In genomic region chr1:3707939-3708328, GRCh38 we compare ENCODE assay signal across 20 cellular contexts. TPM values are rescaled to one million over a fixed set of nuclear protein-coding genes. Genes with fewer than 3 reads are reported as not detected.
A peak's percentile ranks its signal among the peaks of the same experiment; 100 is the strongest.
DNase-seq lines count a peak whose midpoint lies in the region; TF ChIP-seq lines count a peak whose summit lies in the region.
"Had no signal": no experiment of that assay in that cellular context is flagged by ENCODE, and none has a peak within 500 bp of the region (broad histone marks: within the 10 kb centered on the region; RNA-seq: fewer than 3 reads in every experiment).

No MANE protein-coding gene starts in this region.

- no peak overlapping the region for H3K9ac ChIP-seq in iPS-18a (ENCODE audit: low read length)
- H3K9ac ChIP-seq: KMS-11 had no signal

- H3K27me3 ChIP-seq in H7 (ENCODE audit: control insufficient read depth, insufficient read depth, low read length), result no peaks in the 10 kb centered on the region; the same call in 1 of the 2 replicates
- H3K27me3 ChIP-seq in breast epithelium, result peaks cover 0 to 76% of the 10 kb centered on the region in 2 donors
- peaks cover 20% of the 10 kb centered on the region for H3K27me3 ChIP-seq in iPS-18a (ENCODE audit: control insufficient read depth, insufficient read depth, low read length)
- H3K27me3 ChIP-seq in prostate gland (replicated peaks; ENCODE audit: insufficient read depth), result peaks cover 3% of the 10 kb centered on the region
- H3K27me3 ChIP-seq: BE2C had no signal

- H3K9me3 ChIP-seq in breast epithelium (no peaks in the 10 kb centered on the region), iPS-18a (ENCODE audit: control insufficient read depth, low read depth, low read length) (no peaks in the 10 kb centered on the region), prostate gland (no peaks in the 10 kb centered on the region)
- H3K9me3 ChIP-seq: BE2C, Caco-2 had no signal

- intact Hi-C loops in breast epithelium (cut with DNase I; ENCODE audit: low total_unique reads) (no loop called here), prostate gland (cut with DNase I) (no loop called here)

- in situ Hi-C loops in GM13976 (cut with MboI; ENCODE audit: low sequenced_read_pairs, unreplicated experiment), result no loop called here

- H3K27ac ChIP-seq in breast epithelium (no peak overlapping the region), iPS-18a (ENCODE audit: low read length) (no peak overlapping the region), prostate gland (peak overlapping the region; percentile 10 to 31)
- H3K27ac ChIP-seq: KMS-11, SK-N-MC had no signal

- H3K4me1 Mint-ChIP-seq in osteocyte (ENCODE audit: unreplicated experiment), result peaks cover 2% of the 10 kb centered on the region

- DNase-seq in H7 (peak; percentile 79), breast epithelium (ENCODE audit: low spot score in 2 of 2) (no peak), prostate gland (ENCODE audit: low spot score) (no peak), osteocyte (ENCODE audit: extremely low spot score, unreplicated experiment) (no peak), GM13976 (ENCODE audit: low spot score) (no peak), NCI-H187 treated with DMSO at 0.1 percent for 48 hours (lab: John Stamatoyannopoulos, UW) (no peak)
- DNase-seq: BE2C; Caco-2; CD4-positive, alpha-beta T cell; GDM1; GOT3; NCI-H1436; NCI-H2081; NCI-H2171 treated with DMSO at 0.1 percent for 48 hours; NCI-H446 treated with DMSO at 0.1 percent for 48 hours; SHP77 had no signal

- H3K4me3 ChIP-seq in H7 (ENCODE audit: insufficient read depth, low read depth, low read length), result no peak overlapping the region
- H3K4me3 ChIP-seq in breast epithelium, result peak overlapping the region in 2 of 3 donors; percentile 9 to 47
- H3K4me3 ChIP-seq in iPS-18a (ENCODE audit: low read length), result peak overlapping the region; percentile 40
- H3K4me3 ChIP-seq in prostate gland, result peak overlapping the region; percentile 12 to 15
- H3K4me3 ChIP-seq: SK-N-MC had no signal

- H3K36me3 Mint-ChIP-seq in osteocyte (ENCODE audit: unreplicated experiment), result no peaks in the 10 kb centered on the region

- H3K27ac Mint-ChIP-seq in osteocyte (ENCODE audit: unreplicated experiment), result no peak overlapping the region
- H3K27ac Mint-ChIP-seq: CD4-positive, alpha-beta T cell had no signal

- no peaks in the 10 kb centered on the region for H3K9me3 Mint-ChIP-seq in osteocyte (ENCODE audit: unreplicated experiment)
- H3K9me3 Mint-ChIP-seq: CD4-positive, alpha-beta T cell had no signal

- WGBS in prostate gland, result 45% methylated on average over 11 of the region's 11 CpGs

- H3K4me3 Mint-ChIP-seq in osteocyte (ENCODE audit: unreplicated experiment), result no peak overlapping the region
- H3K4me3 Mint-ChIP-seq: CD4-positive, alpha-beta T cell had no signal

- H3K36me3 ChIP-seq in H7 (replicated peaks; ENCODE audit: control insufficient read depth, insufficient read depth, low read length) (no peaks in the 10 kb centered on the region), breast epithelium (no peaks in the 10 kb centered on the region), iPS-18a (ENCODE audit: control insufficient read depth, low read depth, low read length) (no peaks in the 10 kb centered on the region), prostate gland (no peaks in the 10 kb centered on the region)
- H3K36me3 ChIP-seq: BE2C had no signal

- TF ChIP-seq POLR2A in breast epithelium (IDR thresholded peaks at IDR 0.05), result no peak
- no peak for TF ChIP-seq POLR2A in prostate gland (IDR thresholded peaks at IDR 0.05)

- peaks cover 6 to 11% of the 10 kb centered on the region in 2 donors for H3K4me1 ChIP-seq in breast epithelium
- H3K4me1 ChIP-seq in iPS-18a (ENCODE audit: control insufficient read depth, low read depth, low read length), result peaks cover 20% of the 10 kb centered on the region
- H3K4me1 ChIP-seq in prostate gland (replicated peaks), result peaks cover 4% of the 10 kb centered on the region
- H3K4me1 ChIP-seq: Caco-2 had no signal

- H3K27me3 Mint-ChIP-seq in osteocyte (ENCODE audit: unreplicated experiment), result peaks cover 18% of the 10 kb centered on the region

- TF ChIP-seq CTCF in breast epithelium (IDR thresholded peaks at IDR 0.05) (no peak), prostate gland (IDR thresholded peaks at IDR 0.05) (no peak), osteocyte (IDR thresholded peaks at IDR 0.05) (no peak), GM13976 (IDR thresholded peaks at IDR 0.05; ENCODE audit: borderline replicate concordance, control extremely low read depth, extremely low read depth, insufficient read depth, missing control alignments) (no peak)

RNA-seq across cellular contexts. Expression of gene CCDC27, which starts 44.3 kb away (rescaled TPM):
- 0.04 and 0.07 TPM in 2 replicates for total RNA-seq in H7 (2014; rRNA removed; shearing (Covaris generic))
- total RNA-seq in breast epithelium, result not detected
- total RNA-seq in prostate gland, result under 1 TPM in 1 of 2 donors, not detected in 1; 0.97 TPM
- not detected in 2 replicates for total RNA-seq in osteocyte
- total RNA-seq: Caco-2; CD4-positive, alpha-beta T cell; Daoy had no signal

RNA-seq across cellular contexts. Expression of gene TP73, which starts 55.6 kb away (rescaled TPM):
- 0.55 and 1.6 TPM in 2 replicates for total RNA-seq in H7 (2014; rRNA removed; shearing (Covaris generic))
- total RNA-seq in breast epithelium (1 to 10 TPM in 1 of 3 donors, under 1 TPM in 1, not detected in 1; 0.66 to 1.0 TPM), prostate gland (10 to 100 TPM in 1 of 2 donors, 1 to 10 TPM in 1; 5.1 to 15.1 TPM), osteocyte (0.16 and 0.24 TPM in 2 replicates)
- total RNA-seq: CD4-positive, alpha-beta T cell had no signal

RNA-seq across cellular contexts. Expression of gene WRAP73, which starts 58.0 kb away (rescaled TPM):
- total RNA-seq in H7 (2014; rRNA removed; shearing (Covaris generic)), result 31.5 and 33.1 TPM in 2 replicates
- 10 to 100 TPM; 19.3 to 23.6 (median 20.2) TPM for total RNA-seq in breast epithelium
- 10 to 100 TPM; 22.3 to 39.5 TPM for total RNA-seq in prostate gland
- total RNA-seq in osteocyte, result 20.1 and 20.5 TPM in 2 replicates

Comparison
In these comparisons a context has a peak if more than half of its experiments do, and no peak if none do; other contexts are left out.
1. H3K27ac ChIP-seq: peak in prostate gland (2 of 2); none in breast epithelium (0 of 2) and iPS-18a (single experiment).